1 cellular context compared by ENCODE assay signal in the genomic region with DNA sequence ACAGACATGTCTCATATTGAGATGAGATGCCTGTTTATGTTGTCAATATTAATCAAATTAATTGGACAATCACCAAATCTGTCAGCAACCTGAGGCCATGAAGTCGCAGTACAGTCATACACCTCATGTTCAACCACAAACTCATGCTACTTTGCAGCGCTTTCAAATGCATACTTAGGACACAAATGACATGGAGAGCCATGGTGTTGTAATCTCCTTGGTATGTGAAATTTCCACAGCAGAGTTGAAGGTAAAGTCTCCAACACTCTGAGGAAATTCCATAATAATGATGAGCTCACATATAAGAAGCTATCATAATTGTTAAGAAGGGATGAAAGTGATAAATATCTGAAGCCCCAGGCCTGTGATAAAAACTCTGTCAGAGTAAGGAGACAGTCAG.
TF ChIP-seq lines count a peak whose summit lies in the region.

No MANE protein-coding gene starts in this region.

TF ChIP-seq in SK-N-SH treated with all-trans-retinoic acid at 6 μM for 48 hours, 23 proteins besides CTCF, POLR2A, EP300 and RAD21:
- TF ChIP-seq ZFP30 (CRISPR knock-in tag; IDR thresholded peaks at IDR 0.05) (no peak), TOX (CRISPR knock-in tag; IDR thresholded peaks at IDR 0.05; ENCODE audit: borderline replicate concordance) (no peak), ZFP3 (CRISPR knock-in tag; IDR thresholded peaks at IDR 0.05) (no peak), ZNF8 (CRISPR knock-in tag; IDR thresholded peaks at IDR 0.05) (no peak), ESRRG (CRISPR knock-in tag; IDR thresholded peaks at IDR 0.05) (no peak)
